In genomic region chrX:154762529-154763296, GRCh38 we compare ENCODE assay signal across 1 cellular context.
TF ChIP-seq lines count a peak whose summit lies in the region.

TSS of gene DKC1 (plus strand) at chrX:154762864. CDS start at chrX:154762966, 102 bp downstream.

TF ChIP-seq in HepG2, 621 proteins besides CTCF, POLR2A, EP300 and RAD21 (continued from another document):
- TF ChIP-seq HMGXB4 (CRISPR knock-in tag; IDR thresholded peaks at IDR 0.05; ENCODE audit: borderline replicate concordance in 1 of 2, low read depth in 1 of 2), result peak; percentile 44 to 66; a peak in 2 of 4 replicates
- TF ChIP-seq FOXM1 (CRISPR knock-in tag; IDR thresholded peaks at IDR 0.05), result no peak
- TF ChIP-seq ZNF800 (CRISPR knock-in tag; IDR thresholded peaks at IDR 0.05), result no peak
- TF ChIP-seq GABPA (IDR thresholded peaks at IDR 0.05; ENCODE audit: low read depth, low read length), result peak; percentile 42
- TF ChIP-seq GABPA (CRISPR knock-in tag; IDR thresholded peaks at IDR 0.05; ENCODE audit: low read depth), result no peak; the same call in none of the 2 replicates
- TF ChIP-seq BCL3 (CRISPR knock-in tag; IDR thresholded peaks at IDR 0.05), result peak; percentile 12; the same call in 1 of the 2 replicates
- TF ChIP-seq CHCHD3 (CRISPR knock-in tag; IDR thresholded peaks at IDR 0.05), result no peak
TF ChIP-seq in HepG2: peak in this region for 131.
